1 cellular context compared by ENCODE assay signal in the genomic region with DNA sequence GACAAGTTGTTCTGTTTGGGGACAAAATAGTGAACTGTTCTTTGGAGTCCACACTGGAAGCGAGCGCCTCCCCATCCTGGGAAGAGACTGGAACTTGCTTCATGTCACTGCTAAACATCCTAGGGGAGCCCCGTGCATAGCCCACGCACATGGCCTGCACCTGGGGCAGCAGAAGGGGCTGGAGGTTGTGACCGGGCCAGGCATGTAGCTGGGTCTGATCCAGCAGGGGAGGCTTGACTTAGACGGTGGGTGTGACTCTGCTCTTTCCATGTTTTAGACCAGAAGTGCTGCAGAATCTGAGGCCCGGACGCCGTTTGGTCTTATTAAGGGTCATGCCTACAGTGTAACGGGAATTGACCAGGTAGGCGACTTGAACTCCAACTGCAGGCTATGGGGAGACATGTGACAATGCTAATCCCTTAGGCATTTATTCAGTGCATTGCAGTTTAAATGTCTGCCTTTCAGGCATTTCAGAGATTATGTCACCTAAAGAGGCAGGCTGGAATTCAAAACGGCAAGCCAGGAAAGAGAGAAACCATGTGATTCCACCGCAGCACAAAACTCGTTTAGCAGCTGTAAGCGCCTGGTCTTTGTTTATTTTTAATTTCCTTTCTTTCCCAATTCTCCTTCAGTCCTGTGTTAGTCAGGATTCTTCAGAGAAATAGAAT.
TF ChIP-seq lines count a peak whose summit lies in the region.

No MANE protein-coding gene starts in this region.

TF ChIP-seq in HepG2, 621 proteins besides CTCF, POLR2A, EP300 and RAD21 (continued from another document):
- no peak for TF ChIP-seq ZBTB40 (IDR thresholded peaks at IDR 0.05)
- 0 out of 2 replicates have a peak, but pooled peaks have one; percentile 32 for TF ChIP-seq ZBTB40 (CRISPR knock-in tag; IDR thresholded peaks at IDR 0.05)
- 0 out of 2 replicates have a peak, but pooled peaks have one; percentile 15 for TF ChIP-seq HDAC2 (CRISPR knock-in tag; IDR thresholded peaks at IDR 0.05)
- TF ChIP-seq HDAC1 (CRISPR knock-in tag; IDR thresholded peaks at IDR 0.05), result peak; percentile 47; the same call in 1 of the 2 replicates
